ENCODE assay signal across 1 cellular context in genomic region chr15:48553559-48553958, GRCh38.
TF ChIP-seq lines count a peak whose summit lies in the region.

No MANE protein-coding gene starts in this region.

TF ChIP-seq in IMR-90, 13 proteins besides CTCF, POLR2A, EP300 and RAD21:
- TF ChIP-seq MAFK (IDR thresholded peaks at IDR 0.05; ENCODE audit: low read depth, low read length) (no peak), CHD1 (IDR thresholded peaks at IDR 0.05; ENCODE audit: low read depth, low read length) (no peak), USF2 (IDR thresholded peaks at IDR 0.05; ENCODE audit: low read depth, low read length) (no peak), RCOR1 (IDR thresholded peaks at IDR 0.05; ENCODE audit: insufficient replicate concordance, low read length) (no peak), SMC3 (IDR thresholded peaks at IDR 0.05; ENCODE audit: low read depth, low read length) (no peak), BHLHE40 (IDR thresholded peaks at IDR 0.05; ENCODE audit: low read depth, low read length) (no peak), RFX5 (IDR thresholded peaks at IDR 0.05; ENCODE audit: low read depth, low read length) (no peak), MAZ (IDR thresholded peaks at IDR 0.05; ENCODE audit: borderline replicate concordance, low read depth, low read length) (no peak), NFE2L2 (IDR thresholded peaks at IDR 0.05; ENCODE audit: low read depth, low read length) (no peak), ELK1 (IDR thresholded peaks at IDR 0.05; ENCODE audit: borderline replicate concordance, low read depth, low read length) (no peak), MXI1 (IDR thresholded peaks at IDR 0.05; ENCODE audit: borderline replicate concordance, low read depth, low read length) (no peak), CEBPB (IDR thresholded peaks at IDR 0.05; ENCODE audit: low read depth, low read length) (no peak), FOS (IDR thresholded peaks at IDR 0.05; ENCODE audit: low read depth, low read length) (no peak)
